Comparison of ENCODE assay signal across 9 cellular contexts in genomic region chr18:69580107-69580506, GRCh38.
DNase-seq lines count a peak whose midpoint lies in the region; ATAC-seq and TF ChIP-seq lines count a peak whose summit lies in the region.
"Had no signal": no experiment of that assay in that cellular context is flagged by ENCODE, and none has a peak within 500 bp of the region (broad histone marks: within the 10 kb centered on the region; RNA-seq: fewer than 3 reads in every experiment).

No MANE protein-coding gene starts in this region.

- no peaks in the 10 kb centered on the region for H3K4me1 ChIP-seq in right lobe of liver

- H3K9me3 Mint-ChIP-seq in activated CD8-positive, alpha-beta memory T cell treated with anti-CD3 and anti-CD28 coated beads, Interleukin-2, amount 10 ng/mL, durations not matched to agents 7 days and 5 days (ENCODE audit: low read depth): no peaks in the 10 kb centered on the region

- intact Hi-C loops in right lobe of liver (cut with DNase I): no loop called here

- CTCF ChIA-PET in activated CD8-positive, alpha-beta memory T cell treated with anti-CD3 and anti-CD28 coated beads, Interleukin-2, amount 10 ng/mL, durations not matched to agents 7 days and 5 days (lab: Charles Lee): no interaction called here

- no peaks in the 10 kb centered on the region for H3K36me3 ChIP-seq in right lobe of liver

- ATAC-seq in activated CD8-positive, alpha-beta memory T cell treated with anti-CD3 and anti-CD28 coated beads, Interleukin-2, amount 10 ng/mL, durations not matched to agents 7 days and 5 days: peak; percentile 57
- ATAC-seq in HG02610 (IDR thresholded peaks at IDR 0.05; ENCODE audit: unreplicated experiment) (peak; percentile 75), right lobe of liver (peak; percentile 18 to 51 (median 45))

- TF ChIP-seq POLR2A in right lobe of liver (IDR thresholded peaks at IDR 0.05): no peak

- no peak for TF ChIP-seq CTCF in right lobe of liver (IDR thresholded peaks at IDR 0.05)

- H3K4me3 Mint-ChIP-seq in activated CD8-positive, alpha-beta memory T cell treated with anti-CD3 and anti-CD28 coated beads, Interleukin-2, amount 10 ng/mL, durations not matched to agents 7 days and 5 days: peak overlapping the region; percentile 17

- no peaks in the 10 kb centered on the region for H3K27me3 Mint-ChIP-seq in activated CD8-positive, alpha-beta memory T cell treated with anti-CD3 and anti-CD28 coated beads, Interleukin-2, amount 10 ng/mL, durations not matched to agents 7 days and 5 days

- H3K27ac ChIP-seq in right lobe of liver: no peak overlapping the region
- H3K27ac ChIP-seq: C4-2B had no signal

- peaks cover 7% of the 10 kb centered on the region for H3K4me1 Mint-ChIP-seq in activated CD8-positive, alpha-beta memory T cell treated with anti-CD3 and anti-CD28 coated beads, Interleukin-2, amount 10 ng/mL, durations not matched to agents 7 days and 5 days

- 54% methylated on average over 3 of the region's 3 CpGs for WGBS in right lobe of liver (ENCODE audit: insufficient coverage, low coverage, low lambda C conversion rate, missing lambda C conversion rate)

- H3K36me3 Mint-ChIP-seq in activated CD8-positive, alpha-beta memory T cell treated with anti-CD3 and anti-CD28 coated beads, Interleukin-2, amount 10 ng/mL, durations not matched to agents 7 days and 5 days: no peaks in the 10 kb centered on the region

- DNase-seq in activated CD8-positive, alpha-beta memory T cell treated with anti-CD3 and anti-CD28 coated beads, Interleukin-2, amount 10 ng/mL, durations not matched to agents 7 days and 5 days: no peak
- DNase-seq in activated CD8-positive, alpha-beta memory T cell treated with anti-CD3 and anti-CD28 coated beads for 24 hours: no peak
- DNase-seq in NCI-H524 (lab: John Stamatoyannopoulos, UW) (peak; percentile 3 to 63), right lobe of liver (no peak), NCI-H1694 (lab: John Stamatoyannopoulos, UW) (no peak), epidermal melanocyte (ENCODE audit: insufficient read length, low spot score) (no peak)
- DNase-seq in activated CD8-positive, alpha-beta memory T cell treated with anti-CD3 and anti-CD28 coated beads, Interleukin-2, amount 50 U/mL, for 48 hours: no peak

- H3K27me3 ChIP-seq in right lobe of liver: no peaks in the 10 kb centered on the region

- H3K27ac Mint-ChIP-seq in activated CD8-positive, alpha-beta memory T cell treated with anti-CD3 and anti-CD28 coated beads, Interleukin-2, amount 10 ng/mL, durations not matched to agents 7 days and 5 days: peak overlapping the region; percentile 49

- H3K9me3 ChIP-seq in right lobe of liver: no peaks in the 10 kb centered on the region

- H3K4me3 ChIP-seq in right lobe of liver: no peak overlapping the region

Comparison
In these comparisons a context has a peak if more than half of its experiments do, and no peak if none do; other contexts are left out.
1. DNase-seq: peak in NCI-H524 (2 of 2); none in activated CD8-positive, alpha-beta memory T cell treated with anti-CD3 and anti-CD28 coated beads, Interleukin-2, amount 10 ng/mL, durations not matched to agents 7 days and 5 days (single experiment), activated CD8-positive, alpha-beta memory T cell treated with anti-CD3 and anti-CD28 coated beads for 24 hours (single experiment), right lobe of liver (0 of 3), NCI-H1694 (single experiment), activated CD8-positive, alpha-beta memory T cell treated with anti-CD3 and anti-CD28 coated beads, Interleukin-2, amount 50 U/mL, for 48 hours (single experiment) and epidermal melanocyte (single experiment).
2. Peak in every context shown above with its lines, with median percentiles within 50 percentile points of each other: ATAC-seq.